Comparison of ENCODE assay signal across 1 cellular context in the genomic region with DNA sequence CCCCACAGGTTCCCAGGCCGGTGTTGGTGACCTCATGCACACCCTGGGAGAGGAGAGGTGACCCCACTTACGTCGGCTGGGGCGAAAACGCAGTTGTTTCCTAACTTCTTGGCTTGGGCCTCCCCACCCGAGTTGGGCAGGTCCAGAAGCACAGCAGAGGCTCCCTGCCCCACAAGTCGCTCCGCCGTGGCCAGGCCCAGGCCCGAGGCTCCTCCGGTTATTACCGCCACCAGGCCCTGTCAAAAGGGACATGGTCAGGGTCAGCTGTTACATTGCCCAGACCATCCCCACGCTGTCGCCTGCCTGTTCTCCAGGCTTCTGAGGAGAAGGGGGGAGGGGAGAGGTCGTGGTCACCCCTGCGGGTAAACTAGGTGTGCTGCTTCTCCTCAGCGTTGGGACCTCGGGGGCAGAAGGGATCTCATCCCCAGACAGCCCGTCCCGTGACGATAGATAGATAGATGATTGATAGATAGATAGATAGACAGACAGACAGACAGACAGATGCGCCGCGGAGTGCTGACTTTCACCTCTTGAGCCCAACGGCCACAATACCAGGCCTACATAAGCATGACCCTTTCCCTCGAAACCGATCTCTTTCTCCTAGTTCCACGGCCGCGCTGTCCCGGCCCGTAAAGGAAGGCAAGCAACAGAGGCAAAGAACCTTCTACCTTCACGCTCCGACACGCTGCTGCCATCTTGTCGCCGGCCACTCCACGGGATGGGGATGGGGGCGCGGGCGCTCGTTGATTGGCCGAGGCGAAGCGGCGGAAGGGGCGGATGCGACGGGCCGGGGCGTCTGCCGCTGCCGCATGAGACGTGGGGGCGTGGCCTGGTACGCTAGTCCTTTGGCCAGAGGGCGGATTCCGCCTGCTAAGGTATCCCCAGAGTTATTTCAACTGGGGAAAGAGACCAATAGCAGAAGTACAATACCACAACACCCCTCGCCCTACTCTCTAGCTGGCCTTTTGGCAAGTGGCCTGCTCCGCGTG.
TF ChIP-seq lines count a peak whose summit lies in the region.

Gene HSD17B10, minus strand, starts transcription at position 720 of the 989 bp plus-strand sequence. Its CDS starts 25 bp downstream, at position 695.

TF ChIP-seq in HepG2, 621 proteins besides CTCF, POLR2A, EP300 and RAD21 (continued from another document and continues in another):
- TF ChIP-seq, protein P1, sequence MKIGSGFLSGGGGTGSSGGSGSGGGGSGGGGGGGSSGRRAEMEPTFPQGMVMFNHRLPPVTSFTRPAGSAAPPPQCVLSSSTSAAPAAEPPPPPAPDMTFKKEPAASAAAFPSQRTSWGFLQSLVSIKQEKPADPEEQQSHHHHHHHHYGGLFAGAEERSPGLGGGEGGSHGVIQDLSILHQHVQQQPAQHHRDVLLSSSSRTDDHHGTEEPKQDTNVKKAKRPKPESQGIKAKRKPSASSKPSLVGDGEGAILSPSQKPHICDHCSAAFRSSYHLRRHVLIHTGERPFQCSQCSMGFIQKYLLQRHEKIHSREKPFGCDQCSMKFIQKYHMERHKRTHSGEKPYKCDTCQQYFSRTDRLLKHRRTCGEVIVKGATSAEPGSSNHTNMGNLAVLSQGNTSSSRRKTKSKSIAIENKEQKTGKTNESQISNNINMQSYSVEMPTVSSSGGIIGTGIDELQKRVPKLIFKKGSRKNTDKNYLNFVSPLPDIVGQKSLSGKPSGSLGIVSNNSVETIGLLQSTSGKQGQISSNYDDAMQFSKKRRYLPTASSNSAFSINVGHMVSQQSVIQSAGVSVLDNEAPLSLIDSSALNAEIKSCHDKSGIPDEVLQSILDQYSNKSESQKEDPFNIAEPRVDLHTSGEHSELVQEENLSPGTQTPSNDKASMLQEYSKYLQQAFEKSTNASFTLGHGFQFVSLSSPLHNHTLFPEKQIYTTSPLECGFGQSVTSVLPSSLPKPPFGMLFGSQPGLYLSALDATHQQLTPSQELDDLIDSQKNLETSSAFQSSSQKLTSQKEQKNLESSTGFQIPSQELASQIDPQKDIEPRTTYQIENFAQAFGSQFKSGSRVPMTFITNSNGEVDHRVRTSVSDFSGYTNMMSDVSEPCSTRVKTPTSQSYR (CRISPR knock-in tag; IDR thresholded peaks at IDR 0.05; ENCODE audit: borderline replicate concordance), result peak; percentile 14; the same call in 1 of the 2 replicates
- TF ChIP-seq, protein P2, sequence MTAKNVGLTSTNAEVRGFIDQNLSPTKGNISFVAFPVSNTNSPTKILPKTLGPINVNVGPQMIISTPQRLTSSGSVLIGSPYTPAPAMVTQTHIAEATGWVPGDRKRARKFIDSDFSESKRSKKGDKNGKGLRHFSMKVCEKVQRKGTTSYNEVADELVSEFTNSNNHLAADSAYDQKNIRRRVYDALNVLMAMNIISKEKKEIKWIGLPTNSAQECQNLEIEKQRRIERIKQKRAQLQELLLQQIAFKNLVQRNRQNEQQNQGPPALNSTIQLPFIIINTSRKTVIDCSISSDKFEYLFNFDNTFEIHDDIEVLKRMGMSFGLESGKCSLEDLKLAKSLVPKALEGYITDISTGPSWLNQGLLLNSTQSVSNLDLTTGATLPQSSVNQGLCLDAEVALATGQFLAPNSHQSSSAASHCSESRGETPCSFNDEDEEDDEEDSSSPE (CRISPR knock-in tag; IDR thresholded peaks at IDR 0.05), result peak; percentile 43; the same call in 1 of the 2 replicates
- TF ChIP-seq SMAD3 (CRISPR knock-in tag; IDR thresholded peaks at IDR 0.05) (0 out of 2 replicates have a peak, but pooled peaks have one; percentile 27), MXD4 (CRISPR knock-in tag; IDR thresholded peaks at IDR 0.05) (peak; percentile 60; the same call in 1 of the 2 replicates), ZGPAT (CRISPR knock-in tag; IDR thresholded peaks at IDR 0.05) (peak; percentile 41; the same call in 1 of the 2 replicates), ZNF580 (CRISPR knock-in tag; IDR thresholded peaks at IDR 0.05; ENCODE audit: borderline replicate concordance, low read depth) (no peak), MYC (CRISPR knock-in tag; IDR thresholded peaks at IDR 0.05; ENCODE audit: borderline replicate concordance) (no peak), NFYB (CRISPR knock-in tag; IDR thresholded peaks at IDR 0.05) (peak; percentile 79), ZMAT3 (CRISPR knock-in tag; conservative IDR thresholded peaks at IDR 0.05) (no peak), ZKSCAN8 (CRISPR knock-in tag; IDR thresholded peaks at IDR 0.05; ENCODE audit: borderline replicate concordance) (no peak), TAF1 (CRISPR knock-in tag; IDR thresholded peaks at IDR 0.05) (peak; percentile 82; the same call in 1 of the 2 replicates), GPN1 (CRISPR knock-in tag; IDR thresholded peaks at IDR 0.05; ENCODE audit: borderline replicate concordance) (no peak), ARNTL (CRISPR knock-in tag; IDR thresholded peaks at IDR 0.05) (no peak), ZNF180 (CRISPR knock-in tag; IDR thresholded peaks at IDR 0.05; ENCODE audit: borderline replicate concordance, low read depth) (no peak), ZNF24 (IDR thresholded peaks at IDR 0.05) (no peak), DBP (CRISPR knock-in tag; IDR thresholded peaks at IDR 0.05; ENCODE audit: not compliant biosample characterization) (no peak), ZBTB34 (CRISPR knock-in tag; IDR thresholded peaks at IDR 0.05) (no peak), NR2F2 (IDR thresholded peaks at IDR 0.05; ENCODE audit: borderline replicate concordance, low read depth) (no peak), AKAP8 (CRISPR knock-in tag; IDR thresholded peaks at IDR 0.05) (no peak), JUNB (CRISPR knock-in tag; IDR thresholded peaks at IDR 0.05; ENCODE audit: borderline replicate concordance) (no peak), NFIC (IDR thresholded peaks at IDR 0.05; ENCODE audit: low read length) (no peak), ZNF530 (CRISPR knock-in tag; IDR thresholded peaks at IDR 0.05; ENCODE audit: low read depth) (no peak), HDAC2 (CRISPR knock-in tag; IDR thresholded peaks at IDR 0.05) (peak; percentile 62; the same call in 1 of the 2 replicates), ATF5 (CRISPR knock-in tag; IDR thresholded peaks at IDR 0.05; ENCODE audit: low read depth) (no peak), GFI1 (CRISPR knock-in tag; IDR thresholded peaks at IDR 0.05; ENCODE audit: borderline replicate concordance) (no peak), ZNF597 (CRISPR knock-in tag; IDR thresholded peaks at IDR 0.05) (no peak), PRDM10 (CRISPR knock-in tag; IDR thresholded peaks at IDR 0.05; ENCODE audit: low read depth) (peak; percentile 68; the same call in 1 of the 2 replicates), STAG1 (CRISPR knock-in tag; IDR thresholded peaks at IDR 0.05) (no peak), ADNP (CRISPR knock-in tag; IDR thresholded peaks at IDR 0.05) (no peak), ZNF263 (CRISPR knock-in tag; IDR thresholded peaks at IDR 0.05) (no peak), GATAD1 (CRISPR knock-in tag; IDR thresholded peaks at IDR 0.05) (peak; percentile 88), AHR (CRISPR knock-in tag; IDR thresholded peaks at IDR 0.05) (no peak), HINFP (CRISPR knock-in tag; IDR thresholded peaks at IDR 0.05; ENCODE audit: low read depth) (no peak), POLR2AphosphoS5 (IDR thresholded peaks at IDR 0.05; ENCODE audit: low read depth, low read length) (peak; percentile 66)
- TF ChIP-seq, protein P3, sequence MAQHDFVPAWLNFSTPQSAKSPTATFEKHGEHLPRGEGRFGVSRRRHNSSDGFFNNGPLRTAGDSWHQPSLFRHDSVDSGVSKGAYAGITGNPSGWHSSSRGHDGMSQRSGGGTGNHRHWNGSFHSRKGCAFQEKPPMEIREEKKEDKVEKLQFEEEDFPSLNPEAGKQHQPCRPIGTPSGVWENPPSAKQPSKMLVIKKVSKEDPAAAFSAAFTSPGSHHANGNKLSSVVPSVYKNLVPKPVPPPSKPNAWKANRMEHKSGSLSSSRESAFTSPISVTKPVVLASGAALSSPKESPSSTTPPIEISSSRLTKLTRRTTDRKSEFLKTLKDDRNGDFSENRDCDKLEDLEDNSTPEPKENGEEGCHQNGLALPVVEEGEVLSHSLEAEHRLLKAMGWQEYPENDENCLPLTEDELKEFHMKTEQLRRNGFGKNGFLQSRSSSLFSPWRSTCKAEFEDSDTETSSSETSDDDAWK (CRISPR knock-in tag; IDR thresholded peaks at IDR 0.05), result no peak
- TF ChIP-seq, protein P4, sequence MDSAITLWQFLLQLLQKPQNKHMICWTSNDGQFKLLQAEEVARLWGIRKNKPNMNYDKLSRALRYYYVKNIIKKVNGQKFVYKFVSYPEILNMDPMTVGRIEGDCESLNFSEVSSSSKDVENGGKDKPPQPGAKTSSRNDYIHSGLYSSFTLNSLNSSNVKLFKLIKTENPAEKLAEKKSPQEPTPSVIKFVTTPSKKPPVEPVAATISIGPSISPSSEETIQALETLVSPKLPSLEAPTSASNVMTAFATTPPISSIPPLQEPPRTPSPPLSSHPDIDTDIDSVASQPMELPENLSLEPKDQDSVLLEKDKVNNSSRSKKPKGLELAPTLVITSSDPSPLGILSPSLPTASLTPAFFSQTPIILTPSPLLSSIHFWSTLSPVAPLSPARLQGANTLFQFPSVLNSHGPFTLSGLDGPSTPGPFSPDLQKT (CRISPR knock-in tag; IDR thresholded peaks at IDR 0.05; ENCODE audit: borderline replicate concordance), result no peak
